Comparison of ENCODE assay signal across 2 cellular contexts in the genomic region with DNA sequence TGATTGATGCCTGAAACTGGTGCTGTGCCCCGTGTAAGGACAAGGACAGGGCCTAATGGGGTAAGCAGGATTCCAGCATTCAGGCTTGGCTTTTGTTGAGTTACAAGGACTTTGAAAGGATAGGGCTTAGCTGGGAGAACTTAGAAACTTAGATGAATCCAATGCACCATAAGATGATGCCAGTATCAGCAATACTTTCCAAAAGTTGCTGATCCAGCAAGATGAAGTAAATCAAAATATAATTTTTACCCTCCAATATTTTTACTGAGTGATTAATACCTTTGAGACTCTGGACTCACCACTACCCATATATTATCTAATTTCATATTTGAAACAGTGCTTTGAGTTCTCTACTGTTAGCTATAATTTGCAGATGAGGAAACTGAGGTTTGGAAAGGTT.
TF ChIP-seq lines count a peak whose summit lies in the region.

No MANE protein-coding gene starts in this region.

TF ChIP-seq in IMR-90, 13 proteins besides CTCF, POLR2A, EP300 and RAD21:
- TF ChIP-seq FOS (IDR thresholded peaks at IDR 0.05; ENCODE audit: low read depth, low read length): no peak
- TF ChIP-seq MAZ (IDR thresholded peaks at IDR 0.05; ENCODE audit: borderline replicate concordance, low read depth, low read length): no peak
- TF ChIP-seq MAFK (IDR thresholded peaks at IDR 0.05; ENCODE audit: low read depth, low read length): peak; percentile 25; the same call in 1 of the 2 replicates

TF ChIP-seq in K562, 482 proteins besides CTCF, POLR2A, EP300 and RAD21:
- TF ChIP-seq ETS2 (tag; IDR thresholded peaks at IDR 0.05; ENCODE audit: borderline replicate concordance, poor library complexity, severe bottlenecking) (no peak), ZNF316 (IDR thresholded peaks at IDR 0.05) (peak; percentile 50; the same call in 1 of the 2 replicates), FIP1L1 (IDR thresholded peaks at IDR 0.05; ENCODE audit: low read depth, low read length, poor library complexity, severe bottlenecking) (no peak), C11orf30 (IDR thresholded peaks at IDR 0.05; ENCODE audit: low read depth) (peak; percentile 31), ARHGAP35 (IDR thresholded peaks at IDR 0.05; ENCODE audit: partially characterized antibody) (no peak), HSF4 (CRISPR knock-in tag; IDR thresholded peaks at IDR 0.05; ENCODE audit: borderline replicate concordance) (no peak), MAFG (tag; conservative IDR thresholded peaks at IDR 0.05) (peak; percentile 21; the same call in 1 of the 2 replicates), BHLHE40 (IDR thresholded peaks at IDR 0.05; ENCODE audit: low read length) (no peak), ZNF133 (CRISPR knock-in tag; IDR thresholded peaks at IDR 0.05) (no peak), NCOA4 (IDR thresholded peaks at IDR 0.05; ENCODE audit: partially characterized antibody) (no peak), PCBP2 (IDR thresholded peaks at IDR 0.05; ENCODE audit: low read depth, low read length, poor library complexity, severe bottlenecking) (no peak), NUFIP1 (IDR thresholded peaks at IDR 0.05; ENCODE audit: partially characterized antibody) (no peak), ZNF124 (CRISPR knock-in tag; IDR thresholded peaks at IDR 0.05) (no peak), RBFOX2 (IDR thresholded peaks at IDR 0.05; ENCODE audit: low read depth, low read length) (no peak)
- TF ChIP-seq, protein P1, sequence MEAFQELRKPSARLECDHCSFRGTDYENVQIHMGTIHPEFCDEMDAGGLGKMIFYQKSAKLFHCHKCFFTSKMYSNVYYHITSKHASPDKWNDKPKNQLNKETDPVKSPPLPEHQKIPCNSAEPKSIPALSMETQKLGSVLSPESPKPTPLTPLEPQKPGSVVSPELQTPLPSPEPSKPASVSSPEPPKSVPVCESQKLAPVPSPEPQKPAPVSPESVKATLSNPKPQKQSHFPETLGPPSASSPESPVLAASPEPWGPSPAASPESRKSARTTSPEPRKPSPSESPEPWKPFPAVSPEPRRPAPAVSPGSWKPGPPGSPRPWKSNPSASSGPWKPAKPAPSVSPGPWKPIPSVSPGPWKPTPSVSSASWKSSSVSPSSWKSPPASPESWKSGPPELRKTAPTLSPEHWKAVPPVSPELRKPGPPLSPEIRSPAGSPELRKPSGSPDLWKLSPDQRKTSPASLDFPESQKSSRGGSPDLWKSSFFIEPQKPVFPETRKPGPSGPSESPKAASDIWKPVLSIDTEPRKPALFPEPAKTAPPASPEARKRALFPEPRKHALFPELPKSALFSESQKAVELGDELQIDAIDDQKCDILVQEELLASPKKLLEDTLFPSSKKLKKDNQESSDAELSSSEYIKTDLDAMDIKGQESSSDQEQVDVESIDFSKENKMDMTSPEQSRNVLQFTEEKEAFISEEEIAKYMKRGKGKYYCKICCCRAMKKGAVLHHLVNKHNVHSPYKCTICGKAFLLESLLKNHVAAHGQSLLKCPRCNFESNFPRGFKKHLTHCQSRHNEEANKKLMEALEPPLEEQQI (IDR thresholded peaks at IDR 0.05): no peak
- TF ChIP-seq, protein P2, sequence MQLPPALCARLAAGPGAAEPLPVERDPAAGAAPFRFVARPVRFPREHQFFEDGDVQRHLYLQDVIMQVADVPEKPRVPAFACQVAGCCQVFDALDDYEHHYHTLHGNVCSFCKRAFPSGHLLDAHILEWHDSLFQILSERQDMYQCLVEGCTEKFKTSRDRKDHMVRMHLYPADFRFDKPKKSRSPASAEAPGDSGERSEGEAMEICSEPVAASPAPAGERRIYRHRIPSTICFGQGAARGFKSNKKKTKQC (CRISPR knock-in tag; IDR thresholded peaks at IDR 0.05): no peak
- TF ChIP-seq, protein P3, sequence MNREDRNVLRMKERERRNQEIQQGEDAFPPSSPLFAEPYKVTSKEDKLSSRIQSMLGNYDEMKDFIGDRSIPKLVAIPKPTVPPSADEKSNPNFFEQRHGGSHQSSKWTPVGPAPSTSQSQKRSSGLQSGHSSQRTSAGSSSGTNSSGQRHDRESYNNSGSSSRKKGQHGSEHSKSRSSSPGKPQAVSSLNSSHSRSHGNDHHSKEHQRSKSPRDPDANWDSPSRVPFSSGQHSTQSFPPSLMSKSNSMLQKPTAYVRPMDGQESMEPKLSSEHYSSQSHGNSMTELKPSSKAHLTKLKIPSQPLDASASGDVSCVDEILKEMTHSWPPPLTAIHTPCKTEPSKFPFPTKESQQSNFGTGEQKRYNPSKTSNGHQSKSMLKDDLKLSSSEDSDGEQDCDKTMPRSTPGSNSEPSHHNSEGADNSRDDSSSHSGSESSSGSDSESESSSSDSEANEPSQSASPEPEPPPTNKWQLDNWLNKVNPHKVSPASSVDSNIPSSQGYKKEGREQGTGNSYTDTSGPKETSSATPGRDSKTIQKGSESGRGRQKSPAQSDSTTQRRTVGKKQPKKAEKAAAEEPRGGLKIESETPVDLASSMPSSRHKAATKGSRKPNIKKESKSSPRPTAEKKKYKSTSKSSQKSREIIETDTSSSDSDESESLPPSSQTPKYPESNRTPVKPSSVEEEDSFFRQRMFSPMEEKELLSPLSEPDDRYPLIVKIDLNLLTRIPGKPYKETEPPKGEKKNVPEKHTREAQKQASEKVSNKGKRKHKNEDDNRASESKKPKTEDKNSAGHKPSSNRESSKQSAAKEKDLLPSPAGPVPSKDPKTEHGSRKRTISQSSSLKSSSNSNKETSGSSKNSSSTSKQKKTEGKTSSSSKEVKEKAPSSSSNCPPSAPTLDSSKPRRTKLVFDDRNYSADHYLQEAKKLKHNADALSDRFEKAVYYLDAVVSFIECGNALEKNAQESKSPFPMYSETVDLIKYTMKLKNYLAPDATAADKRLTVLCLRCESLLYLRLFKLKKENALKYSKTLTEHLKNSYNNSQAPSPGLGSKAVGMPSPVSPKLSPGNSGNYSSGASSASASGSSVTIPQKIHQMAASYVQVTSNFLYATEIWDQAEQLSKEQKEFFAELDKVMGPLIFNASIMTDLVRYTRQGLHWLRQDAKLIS (CRISPR knock-in tag; IDR thresholded peaks at IDR 0.05): no peak
- TF ChIP-seq, protein P4, sequence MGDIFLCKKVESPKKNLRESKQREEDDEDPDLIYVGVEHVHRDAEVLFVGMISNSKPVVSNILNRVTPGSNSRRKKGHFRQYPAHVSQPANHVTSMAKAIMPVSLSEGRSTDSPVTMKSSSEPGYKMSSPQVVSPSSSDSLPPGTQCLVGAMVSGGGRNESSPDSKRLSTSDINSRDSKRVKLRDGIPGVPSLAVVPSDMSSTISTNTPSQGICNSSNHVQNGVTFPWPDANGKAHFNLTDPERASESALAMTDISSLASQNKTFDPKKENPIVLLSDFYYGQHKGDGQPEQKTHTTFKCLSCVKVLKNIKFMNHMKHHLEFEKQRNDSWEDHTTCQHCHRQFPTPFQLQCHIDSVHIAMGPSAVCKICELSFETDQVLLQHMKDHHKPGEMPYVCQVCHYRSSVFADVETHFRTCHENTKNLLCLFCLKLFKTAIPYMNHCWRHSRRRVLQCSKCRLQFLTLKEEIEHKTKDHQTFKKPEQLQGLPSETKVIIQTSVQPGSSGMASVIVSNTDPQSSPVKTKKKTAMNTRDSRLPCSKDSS (IDR thresholded peaks at IDR 0.05; ENCODE audit: low read depth, partially characterized antibody): no peak
- TF ChIP-seq, protein P5, sequence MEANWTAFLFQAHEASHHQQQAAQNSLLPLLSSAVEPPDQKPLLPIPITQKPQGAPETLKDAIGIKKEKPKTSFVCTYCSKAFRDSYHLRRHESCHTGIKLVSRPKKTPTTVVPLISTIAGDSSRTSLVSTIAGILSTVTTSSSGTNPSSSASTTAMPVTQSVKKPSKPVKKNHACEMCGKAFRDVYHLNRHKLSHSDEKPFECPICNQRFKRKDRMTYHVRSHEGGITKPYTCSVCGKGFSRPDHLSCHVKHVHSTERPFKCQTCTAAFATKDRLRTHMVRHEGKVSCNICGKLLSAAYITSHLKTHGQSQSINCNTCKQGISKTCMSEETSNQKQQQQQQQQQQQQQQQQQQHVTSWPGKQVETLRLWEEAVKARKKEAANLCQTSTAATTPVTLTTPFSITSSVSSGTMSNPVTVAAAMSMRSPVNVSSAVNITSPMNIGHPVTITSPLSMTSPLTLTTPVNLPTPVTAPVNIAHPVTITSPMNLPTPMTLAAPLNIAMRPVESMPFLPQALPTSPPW (CRISPR knock-in tag; IDR thresholded peaks at IDR 0.05): no peak
- TF ChIP-seq, protein P6, sequence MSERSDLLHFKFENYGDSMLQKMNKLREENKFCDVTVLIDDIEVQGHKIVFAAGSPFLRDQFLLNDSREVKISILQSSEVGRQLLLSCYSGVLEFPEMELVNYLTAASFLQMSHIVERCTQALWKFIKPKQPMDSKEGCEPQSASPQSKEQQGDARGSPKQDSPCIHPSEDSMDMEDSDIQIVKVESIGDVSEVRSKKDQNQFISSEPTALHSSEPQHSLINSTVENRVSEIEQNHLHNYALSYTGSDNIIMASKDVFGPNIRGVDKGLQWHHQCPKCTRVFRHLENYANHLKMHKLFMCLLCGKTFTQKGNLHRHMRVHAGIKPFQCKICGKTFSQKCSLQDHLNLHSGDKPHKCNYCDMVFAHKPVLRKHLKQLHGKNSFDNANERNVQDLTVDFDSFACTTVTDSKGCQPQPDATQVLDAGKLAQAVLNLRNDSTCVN (CRISPR knock-in tag; IDR thresholded peaks at IDR 0.05): no peak
- TF ChIP-seq, protein P7, sequence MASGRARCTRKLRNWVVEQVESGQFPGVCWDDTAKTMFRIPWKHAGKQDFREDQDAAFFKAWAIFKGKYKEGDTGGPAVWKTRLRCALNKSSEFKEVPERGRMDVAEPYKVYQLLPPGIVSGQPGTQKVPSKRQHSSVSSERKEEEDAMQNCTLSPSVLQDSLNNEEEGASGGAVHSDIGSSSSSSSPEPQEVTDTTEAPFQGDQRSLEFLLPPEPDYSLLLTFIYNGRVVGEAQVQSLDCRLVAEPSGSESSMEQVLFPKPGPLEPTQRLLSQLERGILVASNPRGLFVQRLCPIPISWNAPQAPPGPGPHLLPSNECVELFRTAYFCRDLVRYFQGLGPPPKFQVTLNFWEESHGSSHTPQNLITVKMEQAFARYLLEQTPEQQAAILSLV (tag; IDR thresholded peaks at IDR 0.05): no peak
